In the genomic region with DNA sequence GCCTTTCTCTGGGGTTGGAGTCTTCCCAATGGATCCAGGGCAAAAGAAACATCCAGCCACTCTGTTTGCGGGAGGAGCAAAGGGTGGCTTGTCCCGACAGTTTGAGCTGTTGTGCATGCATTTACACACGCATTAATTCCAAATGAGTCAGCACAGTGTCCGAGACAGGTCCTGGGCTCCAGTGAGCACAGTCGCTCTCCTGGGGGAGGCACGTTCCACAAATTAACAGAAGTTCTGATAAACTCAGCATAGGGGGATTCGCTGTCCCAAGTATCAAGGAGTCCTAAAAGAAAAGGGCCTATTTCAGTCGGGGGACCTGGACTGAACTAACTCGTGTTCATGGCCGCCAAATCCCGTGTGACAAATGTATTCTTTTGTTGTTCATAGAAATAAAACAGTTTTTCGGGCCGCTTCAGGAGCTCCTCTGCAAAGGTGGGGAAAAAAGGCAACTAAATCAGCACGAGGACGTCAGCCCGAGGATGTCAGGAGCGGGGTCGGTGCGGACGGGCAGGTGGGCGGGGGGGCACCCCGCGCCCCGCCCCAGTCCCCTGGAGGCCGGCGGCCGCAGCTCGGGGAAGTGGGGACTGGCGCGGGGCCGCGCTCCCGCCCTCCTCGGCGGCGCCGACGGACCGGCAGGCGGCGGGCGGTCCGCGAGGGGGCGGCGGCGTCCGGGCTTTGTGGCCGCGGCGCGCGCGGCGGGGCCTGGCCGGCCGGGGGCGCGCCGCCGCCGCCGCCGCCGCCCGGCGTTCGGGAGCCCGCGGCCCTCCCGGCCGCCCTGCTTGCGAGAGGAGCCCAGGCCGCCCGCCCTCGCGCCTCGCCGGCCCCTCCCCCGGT, we compare ENCODE assay signal across 8 cellular contexts. TPM values are rescaled to one million over a fixed set of nuclear protein-coding genes. Genes with fewer than 3 reads are reported as not detected.
DNase-seq lines count a peak whose midpoint lies in the region; ATAC-seq and TF ChIP-seq lines count a peak whose summit lies in the region.

TSS of gene MSANTD3 (plus strand) at position 612 of the 834 bp plus-strand sequence. CDS start 14,796 bp downstream, outside the sequence.

- H3K4me1 ChIP-seq in colonic mucosa, result peaks cover 5% of the 10 kb centered on the region

- no peaks in the 10 kb centered on the region for H3K9me3 ChIP-seq in colonic mucosa

- TF ChIP-seq CTCF in colonic mucosa (IDR thresholded peaks at IDR 0.05), result no peak

- ATAC-seq in HG02884 (IDR thresholded peaks at IDR 0.05; ENCODE audit: unreplicated experiment), result peak; percentile 56

- no peaks in the 10 kb centered on the region for H3K36me3 ChIP-seq in colonic mucosa

- H3K9ac ChIP-seq in colonic mucosa (ENCODE audit: low read depth in 2 of 2, low read length in 2 of 2), result peak within 1 kb of the TSS; percentile 76 to 82

- DNase-seq in NCI-H82 (lab: John Stamatoyannopoulos, UW), result peak; percentile 72
- no peak for DNase-seq in NCI-H82 treated with DMSO at 0.1 percent for 48 hours (lab: John Stamatoyannopoulos, UW; ENCODE audit: unreplicated experiment)
- DNase-seq in NCI-H2107 (lab: John Stamatoyannopoulos, UW), result peak; percentile 59
- peak; percentile 61 for DNase-seq in activated CD4-positive, CD25-positive, alpha-beta regulatory T cell treated with anti-CD3 and anti-CD28 coated beads, Interleukin-2, amount 50 U/mL, for 72 hours
- peak; percentile 49 for DNase-seq in colonic mucosa
- peak; percentile 16 to 27 for DNase-seq in stimulated activated CD4-positive, alpha-beta T cell treated with anti-CD3 and anti-CD28 coated beads, Interleukin-1b, Interleukin-23, amount 100 ng/mL, for 1 hour (ENCODE audit: low read depth in 2 of 2)

- H3K4me3 ChIP-seq in colonic mucosa, result peak within 1 kb of the TSS; percentile 74

- intact Hi-C loops in colonic mucosa (cut with DNase I), result loop anchor here (5.0 kb wide), 1 partner anchor 171 kb away; no protein-coding TSS in a partner anchor

- no peaks in the 10 kb centered on the region for H3K27me3 ChIP-seq in colonic mucosa
- no peaks in the 10 kb centered on the region for H3K27me3 ChIP-seq in layer of hippocampus (ENCODE audit: control insufficient read depth, insufficient read depth, low read length)

- H3K27ac ChIP-seq in colonic mucosa, result peak within 1 kb of the TSS; percentile 85
- H3K27ac ChIP-seq in layer of hippocampus (ENCODE audit: low read depth, low read length), result peak within 1 kb of the TSS; percentile 75

RNA-seq across cellular contexts. Expression of gene MSANTD3, which starts in this region (rescaled TPM):
- 10 to 100 TPM in 1 of 2 donors, 1 to 10 TPM in 1; 9.1 to 11.7 TPM for total RNA-seq in colonic mucosa
